ENCODE assay signal across 29 cellular contexts in genomic region chr12:112927925-112928324, GRCh38. TPM values are rescaled to one million over a fixed set of nuclear protein-coding genes. Genes with fewer than 3 reads are reported as not detected.
"Had no signal": no experiment of that assay in that cellular context is flagged by ENCODE, and none has a peak within 500 bp of the region (broad histone marks: within the 10 kb centered on the region; RNA-seq: fewer than 3 reads in every experiment).

No MANE protein-coding gene starts in this region.

- H3K36me3 ChIP-seq: adrenal gland, ascending aorta, breast epithelium, cardiac muscle cell, colonic mucosa, esophagus squamous epithelium had no signal

- H3K27ac ChIP-seq: adrenal gland, ascending aorta, breast epithelium, cardiac muscle cell, colonic mucosa, epithelial cell of prostate, esophagus squamous epithelium had no signal

- H3K27me3 ChIP-seq: adrenal gland, ascending aorta, breast epithelium, cardiac muscle cell, colonic mucosa, esophagus squamous epithelium had no signal

- H3K9me3 ChIP-seq: adrenal gland, ascending aorta, colonic mucosa, esophagus squamous epithelium had no signal

- DNase-seq: activated CD4-positive, alpha-beta memory T cell treated with anti-CD3 and anti-CD28 coated beads, Interleukin-2, amount 10 ng/mL, durations not matched to agents 7 days and 5 days; activated CD4-positive, alpha-beta T cell treated with anti-CD3 and anti-CD28 coated beads for 36 hours; activated CD4-positive, alpha-beta T cell treated with anti-CD3 and anti-CD28 coated beads, Interleukin-2, amount 10 ng/mL, durations not matched to agents 24 days and 14 days; activated CD4-positive, alpha-beta T cell treated with anti-CD3 and anti-CD28 coated beads, Interleukin-2, amount 50 U/mL, for 4 hours; activated CD4-positive, CD25-positive, alpha-beta regulatory T cell; activated CD4-positive, CD25-positive, alpha-beta regulatory T cell treated with anti-CD3 and anti-CD28 coated beads, Interleukin-2, amount 50 U/mL, for 72 hours; activated effector memory CD4-positive, alpha-beta T cell treated with anti-CD3 and anti-CD28 coated beads, Interleukin-2, amount 50 U/mL, for 16 hours; activated naive CD4-positive, alpha-beta T cell treated with anti-CD3 and anti-CD28 coated beads for 36 hours; activated naive CD8-positive, alpha-beta T cell treated with anti-CD3 and anti-CD28 coated beads for 36 hours; activated naive CD8-positive, alpha-beta T cell treated with anti-CD3 and anti-CD28 coated beads, Interleukin-2, amount 50 U/mL, for 24 hours; activated T-cell treated with anti-CD3 and anti-CD28 coated beads, Interleukin-2, amount 50 U/mL, for 1 hour; amygdala; central memory CD4-positive, alpha-beta T cell; cerebellar nuclear complex; colonic mucosa; effector CD8-positive, alpha-beta T cell; esophagus squamous epithelium; head of caudate nucleus; T-cell; T-helper 17 cell; T1000 had no signal

- FAIRE-seq: endometrium, endothelial cell of umbilical vein, frontal cortex had no signal

- ATAC-seq: activated CD4-positive, alpha-beta T cell treated with anti-CD3 and anti-CD28 coated beads for 36 hours; activated naive CD8-positive, alpha-beta T cell treated with anti-CD3 and anti-CD28 coated beads, Interleukin-2, amount 50 U/mL, for 24 hours; T-cell; T-helper 17 cell had no signal

- H3K4me1 ChIP-seq: adrenal gland, ascending aorta, breast epithelium had no signal

- H3K4me3 ChIP-seq: adrenal gland, ascending aorta, breast epithelium, cardiac muscle cell, colonic mucosa, esophagus squamous epithelium had no signal

RNA-seq across cellular contexts. Expression of gene OAS3, which starts 10.3 kb away (rescaled TPM):
- polyA plus RNA-seq: cardiac muscle cell had no signal

RNA-seq across cellular contexts. Expression of gene OAS1, which starts 21.2 kb away (rescaled TPM):
- polyA plus RNA-seq: cardiac muscle cell had no signal

RNA-seq across cellular contexts. Expression of gene OAS2, which starts 50.4 kb away (rescaled TPM):
- polyA plus RNA-seq: cardiac muscle cell had no signal
